Comparison of ENCODE assay signal across 17 cellular contexts in the genomic region with DNA sequence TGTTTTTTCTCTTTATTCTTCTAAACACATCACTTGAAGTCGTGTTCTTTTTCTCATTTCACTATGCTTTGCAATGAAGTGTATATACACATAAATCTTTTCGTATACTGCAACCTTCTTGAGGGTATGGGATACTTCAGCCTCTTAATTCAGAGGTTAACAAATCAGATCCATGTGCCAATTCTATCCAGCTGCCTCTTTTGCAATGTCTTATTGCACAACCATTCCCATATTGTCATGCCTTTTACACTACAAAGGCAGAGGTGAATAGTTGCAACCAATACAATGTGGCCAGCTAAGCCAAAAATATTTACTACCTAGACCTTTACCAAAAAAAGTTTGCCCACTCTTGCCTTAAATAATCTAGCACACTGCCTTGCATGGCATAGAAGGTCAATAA.
A peak's percentile ranks its signal among the peaks of the same experiment; 100 is the strongest.
DNase-seq lines count a peak whose midpoint lies in the region; ATAC-seq, FAIRE-seq and TF ChIP-seq lines count a peak whose summit lies in the region.
"Had no signal": no experiment of that assay in that cellular context is flagged by ENCODE, and none has a peak within 500 bp of the region (broad histone marks: within the 10 kb centered on the region; RNA-seq: fewer than 3 reads in every experiment).

No MANE protein-coding gene starts in this region.

- DNase-seq in HepG2 (ENCODE audit: low spot score), result no peak
- no peak for DNase-seq in right lobe of liver
- DNase-seq in cardiac fibroblast (ENCODE audit: low read depth in 2 of 2), result peak; percentile 48 to 74
- DNase-seq in fibroblast of the aortic adventitia (ENCODE audit: low read depth), result peak; percentile 43
- DNase-seq in tibial nerve (ENCODE audit: low spot score in 2 of 2), result no peak
- DNase-seq in ureter (ENCODE audit: low spot score), result no peak
- no peak for DNase-seq in Kasumi-1 (lab: John Stamatoyannopoulos, UW)
- DNase-seq in cerebellar cortex (ENCODE audit: low spot score), result no peak
- DNase-seq: COR-L47, NCI-H1092 treated with DMSO at 0.1 percent for 48 hours, NCI-H1694 treated with DMSO at 0.1 percent for 48 hours, NCI-H446, PC-9, Right ventricle myocardium superior, SK-N-SH had no signal

- no TSS peak for BruUV-seq in HepG2 (replicated peaks; lab: Mats Ljungman, UMichigan)

- intact Hi-C loops in HepG2 (cut with micrococcal nuclease; ENCODE audit: unreplicated experiment), result no loop called here
- intact Hi-C loops in right lobe of liver (cut with DNase I), result no loop called here

- no peak for TF ChIP-seq POLR2A in HepG2 (IDR thresholded peaks at IDR 0.05; ENCODE audit: insufficient read depth in 1 of 2, low read depth in 2 of 2, low read length in 2 of 2)
- no peak for TF ChIP-seq POLR2A in right lobe of liver (IDR thresholded peaks at IDR 0.05)
- no peak for TF ChIP-seq POLR2A in tibial nerve (IDR thresholded peaks at IDR 0.05)

- in situ Hi-C loops in HepG2 (cut with HindIII; ENCODE audit: extremely low pct_ligation_motif_present, low pct_unique_long_range_greater_than_20kb), result no loop called here

- TF ChIP-seq EP300 in HepG2 (IDR thresholded peaks at IDR 0.05; ENCODE audit: low read depth in 2 of 2, low read length in 2 of 2) (no peak), HepG2 (CRISPR knock-in tag; IDR thresholded peaks at IDR 0.05; ENCODE audit: borderline replicate concordance) (no peak), tibial nerve (IDR thresholded peaks at IDR 0.05) (no peak)

- CTCF ChIA-PET in HepG2 (lab: Yijun Ruan, JAX; ENCODE audit: low intra/inter-chr PET ratio, low total read pairs), result no interaction called here

- no peaks in the 10 kb centered on the region for H4K20me1 ChIP-seq in HepG2 (ENCODE audit: insufficient read depth, low read length)

- H3K27me3 ChIP-seq in HepG2 (ENCODE audit: control insufficient read depth in 1 of 2, insufficient read depth in 2 of 2, low read length in 2 of 2) (no peaks in the 10 kb centered on the region), right lobe of liver (no peaks in the 10 kb centered on the region), tibial nerve (no peaks in the 10 kb centered on the region)

- no peaks in the 10 kb centered on the region for H3K79me2 ChIP-seq in HepG2 (ENCODE audit: insufficient read depth, low read length)

- no peak for TF ChIP-seq RAD21 in HepG2 (CRISPR knock-in tag; IDR thresholded peaks at IDR 0.05)

- TF ChIP-seq CTCF in HepG2 (CRISPR knock-in tag; IDR thresholded peaks at IDR 0.05) (no peak), right lobe of liver (IDR thresholded peaks at IDR 0.05) (no peak), cardiac fibroblast (IDR thresholded peaks at IDR 0.05; ENCODE audit: low read depth, low read length) (no peak), fibroblast of the aortic adventitia (IDR thresholded peaks at IDR 0.05; ENCODE audit: insufficient read depth, low read length) (no peak), tibial nerve (IDR thresholded peaks at IDR 0.05) (no peak)

- no peak overlapping the region for H3K4me2 ChIP-seq in HepG2 (ENCODE audit: low read depth, low read length)
- H3K4me2 ChIP-seq: PC-9, SK-N-SH had no signal

- H3K36me3 ChIP-seq in HepG2 (replicated peaks in 1 of 2; ENCODE audit: control insufficient read depth in 1 of 2, insufficient read depth in 2 of 2, low read length in 2 of 2) (no peaks in the 10 kb centered on the region), right lobe of liver (no peaks in the 10 kb centered on the region), tibial nerve (no peaks in the 10 kb centered on the region)

- H3K4me1 ChIP-seq in HepG2 (ENCODE audit: insufficient read depth, low read length) (no peaks in the 10 kb centered on the region), right lobe of liver (no peaks in the 10 kb centered on the region), tibial nerve (no peaks in the 10 kb centered on the region)

- no peak overlapping the region for H3K9ac ChIP-seq in HepG2 (ENCODE audit: insufficient read depth, low read depth, low read length)
- H3K9ac ChIP-seq: SK-N-SH had no signal

- 3% methylated on average over 2 of the region's 2 CpGs for WGBS in HepG2 (ENCODE audit: low lambda C conversion rate)
- WGBS in right lobe of liver (ENCODE audit: insufficient coverage, low coverage, low lambda C conversion rate, missing lambda C conversion rate), result 27% methylated on average over 2 of the region's 2 CpGs
- WGBS in tibial nerve, 2 donors, result 79 to 85% methylated on average over 2 of the region's 2 CpGs

- H3K27ac ChIP-seq in HepG2 (ENCODE audit: extremely low read length, insufficient read depth, low read length) (no peak overlapping the region), right lobe of liver (no peak overlapping the region), tibial nerve (no peak overlapping the region)
- H3K27ac ChIP-seq: C4-2B, PC-9 had no signal

- POLR2A ChIA-PET in HepG2 (lab: Yijun Ruan, JAX), result no interaction called here

- H2AFZ ChIP-seq in HepG2 (ENCODE audit: low read length), result no peak overlapping the region
- H2AFZ ChIP-seq: PC-9 had no signal

- no peak for FAIRE-seq in HepG2 (lab: Jason Lieb, UNC)
- FAIRE-seq: GM18507 had no signal

- H3K9me3 ChIP-seq in HepG2 (ENCODE audit: low read length) (peaks cover 77% of the 10 kb centered on the region), right lobe of liver (no peaks in the 10 kb centered on the region), tibial nerve (no peaks in the 10 kb centered on the region)
- H3K9me3 ChIP-seq: SK-N-SH had no signal

- H3K4me3 ChIP-seq in HepG2 (replicated peaks in 1 of 3; ENCODE audit: insufficient read depth in 1 of 3, low read depth in 2 of 3, low read length in 3 of 3) (no peak overlapping the region), right lobe of liver (no peak overlapping the region), cardiac fibroblast (replicated peaks in 1 of 2; ENCODE audit: low read depth in 2 of 2, low read length in 2 of 2) (no peak overlapping the region), fibroblast of the aortic adventitia (ENCODE audit: low read depth, low read length) (no peak overlapping the region), tibial nerve (no peak overlapping the region)
- H3K4me3 ChIP-seq: PC-9 had no signal

- ATAC-seq in HepG2 (no peak), right lobe of liver (no peak)

TF ChIP-seq in HepG2, 621 proteins besides CTCF, POLR2A, EP300 and RAD21:
- TF ChIP-seq ZBTB42 (CRISPR knock-in tag; IDR thresholded peaks at IDR 0.05), result no peak
- TF ChIP-seq, protein P1, sequence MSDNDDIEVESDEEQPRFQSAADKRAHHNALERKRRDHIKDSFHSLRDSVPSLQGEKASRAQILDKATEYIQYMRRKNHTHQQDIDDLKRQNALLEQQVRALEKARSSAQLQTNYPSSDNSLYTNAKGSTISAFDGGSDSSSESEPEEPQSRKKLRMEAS (IDR thresholded peaks at IDR 0.05), result no peak
- no peak for TF ChIP-seq MAF1 (CRISPR knock-in tag; IDR thresholded peaks at IDR 0.05; ENCODE audit: borderline replicate concordance)
- TF ChIP-seq, protein P2, sequence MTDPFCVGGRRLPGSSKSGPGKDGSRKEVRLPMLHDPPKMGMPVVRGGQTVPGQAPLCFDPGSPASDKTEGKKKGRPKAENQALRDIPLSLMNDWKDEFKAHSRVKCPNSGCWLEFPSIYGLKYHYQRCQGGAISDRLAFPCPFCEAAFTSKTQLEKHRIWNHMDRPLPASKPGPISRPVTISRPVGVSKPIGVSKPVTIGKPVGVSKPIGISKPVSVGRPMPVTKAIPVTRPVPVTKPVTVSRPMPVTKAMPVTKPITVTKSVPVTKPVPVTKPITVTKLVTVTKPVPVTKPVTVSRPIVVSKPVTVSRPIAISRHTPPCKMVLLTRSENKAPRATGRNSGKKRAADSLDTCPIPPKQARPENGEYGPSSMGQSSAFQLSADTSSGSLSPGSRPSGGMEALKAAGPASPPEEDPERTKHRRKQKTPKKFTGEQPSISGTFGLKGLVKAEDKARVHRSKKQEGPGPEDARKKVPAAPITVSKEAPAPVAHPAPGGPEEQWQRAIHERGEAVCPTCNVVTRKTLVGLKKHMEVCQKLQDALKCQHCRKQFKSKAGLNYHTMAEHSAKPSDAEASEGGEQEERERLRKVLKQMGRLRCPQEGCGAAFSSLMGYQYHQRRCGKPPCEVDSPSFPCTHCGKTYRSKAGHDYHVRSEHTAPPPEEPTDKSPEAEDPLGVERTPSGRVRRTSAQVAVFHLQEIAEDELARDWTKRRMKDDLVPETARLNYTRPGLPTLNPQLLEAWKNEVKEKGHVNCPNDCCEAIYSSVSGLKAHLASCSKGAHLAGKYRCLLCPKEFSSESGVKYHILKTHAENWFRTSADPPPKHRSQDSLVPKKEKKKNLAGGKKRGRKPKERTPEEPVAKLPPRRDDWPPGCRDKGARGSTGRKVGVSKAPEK (CRISPR knock-in tag; IDR thresholded peaks at IDR 0.05; ENCODE audit: borderline replicate concordance), result no peak
- TF ChIP-seq HDAC6 (IDR thresholded peaks at IDR 0.05; ENCODE audit: low read depth, low read length), result no peak
- peak; percentile 75; the same call in 1 of the 2 replicates for TF ChIP-seq CEBPB (IDR thresholded peaks at IDR 0.05; ENCODE audit: borderline replicate concordance, low read depth, low read length)
- no peak for TF ChIP-seq MYC (CRISPR knock-in tag; IDR thresholded peaks at IDR 0.05; ENCODE audit: borderline replicate concordance)
- TF ChIP-seq CC2D1A (CRISPR knock-in tag; IDR thresholded peaks at IDR 0.05), result no peak
- TF ChIP-seq DNMT1 (CRISPR knock-in tag; IDR thresholded peaks at IDR 0.05), result no peak

Comparison
In these comparisons a context has a peak if more than half of its experiments do, and no peak if none do; other contexts are left out.
1. DNase-seq: peak in cardiac fibroblast (2 of 2) and fibroblast of the aortic adventitia (single experiment); none in HepG2 (single experiment), right lobe of liver (0 of 3), tibial nerve (0 of 2), ureter (single experiment), Kasumi-1 (0 of 2) and cerebellar cortex (single experiment).